In genomic region chr3:2947536-2947935, GRCh38 we compare ENCODE assay signal across 9 cellular contexts.
"Had no signal": no experiment of that assay in that cellular context is flagged by ENCODE, and none has a peak within 500 bp of the region (broad histone marks: within the 10 kb centered on the region; RNA-seq: fewer than 3 reads in every experiment).

No MANE protein-coding gene starts in this region.

- DNase-seq: GM23248, GOT3, H7, H9, HCEC 1CT, HFFc6 had no signal

- H3K27ac ChIP-seq: GM23248 had no signal

- H3K4me3 ChIP-seq: GM23248, GM23338, HAP-1 had no signal

- H3K4me2 ChIP-seq: GM23338 had no signal

- H3K9me3 ChIP-seq: HAP-1 had no signal

- H2AFZ ChIP-seq: GM23248, GM23338 had no signal

- H3K9ac ChIP-seq: GM23248 had no signal

- H3K4me1 ChIP-seq: HAP-1 had no signal

- H3K36me3 ChIP-seq: HAP-1 had no signal

- ATAC-seq: GM23338, HCT116 had no signal
